In genomic region chr19:35882074-35882832, GRCh38 we compare ENCODE assay signal across 9 cellular contexts. TPM values are rescaled to one million over a fixed set of nuclear protein-coding genes. Genes with fewer than 3 reads are reported as not detected.
DNase-seq lines count a peak whose midpoint lies in the region; ATAC-seq, FAIRE-seq and TF ChIP-seq lines count a peak whose summit lies in the region.
"Had no signal": no experiment of that assay in that cellular context is flagged by ENCODE, and none has a peak within 500 bp of the region (broad histone marks: within the 10 kb centered on the region; RNA-seq: fewer than 3 reads in every experiment).

No MANE protein-coding gene starts in this region.

- H3K36me3 Mint-ChIP-seq in activated CD4-positive, alpha-beta T cell treated with anti-CD3 and anti-CD28 coated beads for 36 hours (ENCODE audit: low read depth) = peaks cover 11% of the 10 kb centered on the region
- H3K36me3 Mint-ChIP-seq in IgD-negative memory B cell = peaks cover 4% of the 10 kb centered on the region

- CTCF ChIA-PET in activated CD4-positive, alpha-beta T cell treated with anti-CD3 and anti-CD28 coated beads for 36 hours (lab: Charles Lee) = interaction anchor here (0.6 to 5.5 kb wide), 8 partner anchors 16 to 177 kb away, joined by 3 to 52 read pairs (median 3); no protein-coding TSS in a partner anchor

- no peaks in the 10 kb centered on the region for H3K36me3 ChIP-seq in liver (ENCODE audit: control insufficient read depth in 4 of 4, insufficient read depth in 3 of 4, low read depth in 1 of 4, low read length in 3 of 4)

- peak; percentile 35 for DNase-seq in activated CD4-positive, alpha-beta T cell treated with anti-CD3 and anti-CD28 coated beads for 36 hours
- no peak for DNase-seq in activated CD4-positive, alpha-beta T cell treated with anti-CD3 and anti-CD28 coated beads, Interleukin-2, amount 50 U/mL, for 4 hours
- peak; percentile 42 for DNase-seq in NOMO-1 treated with dmso at 0.1 percent for 144 hours (lab: John Stamatoyannopoulos, UW; ENCODE audit: unreplicated experiment)
- peak; percentile 97 for DNase-seq in cerebellar cortex (ENCODE audit: low spot score)
- peak; percentile 58 for DNase-seq in urothelium cell line (ENCODE audit: low spot score)

- WGBS in liver = 24% methylated on average over 8 of the region's 8 CpGs

- POLR2A ChIA-PET in activated CD4-positive, alpha-beta T cell treated with anti-CD3 and anti-CD28 coated beads for 36 hours (lab: Charles Lee) = no interaction called here

- H3K27me3 ChIP-seq in liver (ENCODE audit: control insufficient read depth in 4 of 4, insufficient read depth in 4 of 4, low read length in 3 of 4) = no peaks in the 10 kb centered on the region

- H3K4me1 Mint-ChIP-seq in activated CD4-positive, alpha-beta T cell treated with anti-CD3 and anti-CD28 coated beads for 36 hours = peaks cover 2% of the 10 kb centered on the region
- peaks cover 4 to 19% (median 12%) of the 10 kb centered on the region in 3 donors for H3K4me1 Mint-ChIP-seq in IgD-negative memory B cell

- FAIRE-seq in urothelium cell line (lab: Jason Lieb, UNC) = no peak

- H3K4me3 Mint-ChIP-seq in activated CD4-positive, alpha-beta T cell treated with anti-CD3 and anti-CD28 coated beads for 36 hours = no peak overlapping the region
- H3K4me3 Mint-ChIP-seq in IgD-negative memory B cell = peak overlapping the region in 1 of 4 donors; percentile 50
- H3K4me3 Mint-ChIP-seq: stimulated activated naive CD8-positive, alpha-beta T cell treated with anti-CD3 and anti-CD28 coated beads, Interleukin-15, Interleukin-2, amounts not matched to agents 100 ng/mL and 50 ng/mL, for 24 hours had no signal

- H3K9me3 ChIP-seq in liver (ENCODE audit: control insufficient read depth in 4 of 4, low read length in 3 of 4) = no peaks in the 10 kb centered on the region

- intact Hi-C loops in activated CD4-positive, alpha-beta T cell treated with anti-CD3 and anti-CD28 coated beads for 36 hours (cut with DNase I, micrococcal nuclease) = loop anchor here (1.0 to 5.0 kb wide), 3 partner anchors 17 to 190 kb away; no protein-coding TSS in a partner anchor

- H3K9ac ChIP-seq in liver (ENCODE audit: low read depth in 1 of 2, low read length in 2 of 2) = no peak overlapping the region

- H3K27ac Mint-ChIP-seq in activated CD4-positive, alpha-beta T cell treated with anti-CD3 and anti-CD28 coated beads for 36 hours = no peak overlapping the region
- peak overlapping the region in 2 of 3 donors; percentile 83 to 84 for H3K27ac Mint-ChIP-seq in IgD-negative memory B cell
- H3K27ac Mint-ChIP-seq: stimulated activated naive CD8-positive, alpha-beta T cell treated with anti-CD3 and anti-CD28 coated beads, Interleukin-15, Interleukin-2, amounts not matched to agents 100 ng/mL and 50 ng/mL, for 24 hours had no signal

- H3K27me3 Mint-ChIP-seq in activated CD4-positive, alpha-beta T cell treated with anti-CD3 and anti-CD28 coated beads for 36 hours = peaks cover 12% of the 10 kb centered on the region
- peaks cover 21% of the 10 kb centered on the region for H3K27me3 Mint-ChIP-seq in IgD-negative memory B cell

- no peak overlapping the region for H3K4me3 ChIP-seq in liver (ENCODE audit: low read depth in 1 of 3, low read length in 3 of 3)

- H3K27ac ChIP-seq in liver (ENCODE audit: low read depth in 1 of 2, low read length in 2 of 2) = no peak overlapping the region

- TF ChIP-seq CTCF in liver (IDR thresholded peaks at IDR 0.05; ENCODE audit: low read depth, low read length, missing input control) = peak; percentile 61

- peaks cover 0 to 2% (median 0%) of the 10 kb centered on the region in 4 donors for H3K4me1 ChIP-seq in liver (ENCODE audit: control insufficient read depth in 4 of 4, insufficient read depth in 4 of 4, low read length in 3 of 4)

- TF ChIP-seq RAD21 in liver (IDR thresholded peaks at IDR 0.05) = peak; percentile 88 to 89

- no peaks in the 10 kb centered on the region for H3K9me3 Mint-ChIP-seq in activated CD4-positive, alpha-beta T cell treated with anti-CD3 and anti-CD28 coated beads for 36 hours (ENCODE audit: low read depth)
- H3K9me3 Mint-ChIP-seq in IgD-negative memory B cell = no peaks in the 10 kb centered on the region
- H3K9me3 Mint-ChIP-seq: stimulated activated naive CD8-positive, alpha-beta T cell treated with anti-CD3 and anti-CD28 coated beads, Interleukin-15, Interleukin-2, amounts not matched to agents 100 ng/mL and 50 ng/mL, for 24 hours had no signal

- peak; percentile 53 for ATAC-seq in activated CD4-positive, alpha-beta T cell treated with anti-CD3 and anti-CD28 coated beads for 36 hours
- no peak for ATAC-seq in HG02798 (IDR thresholded peaks at IDR 0.05; ENCODE audit: poor library complexity, unreplicated experiment)

TF ChIP-seq in liver, 16 proteins besides CTCF, POLR2A, EP300 and RAD21:
- TF ChIP-seq, protein P1, sequence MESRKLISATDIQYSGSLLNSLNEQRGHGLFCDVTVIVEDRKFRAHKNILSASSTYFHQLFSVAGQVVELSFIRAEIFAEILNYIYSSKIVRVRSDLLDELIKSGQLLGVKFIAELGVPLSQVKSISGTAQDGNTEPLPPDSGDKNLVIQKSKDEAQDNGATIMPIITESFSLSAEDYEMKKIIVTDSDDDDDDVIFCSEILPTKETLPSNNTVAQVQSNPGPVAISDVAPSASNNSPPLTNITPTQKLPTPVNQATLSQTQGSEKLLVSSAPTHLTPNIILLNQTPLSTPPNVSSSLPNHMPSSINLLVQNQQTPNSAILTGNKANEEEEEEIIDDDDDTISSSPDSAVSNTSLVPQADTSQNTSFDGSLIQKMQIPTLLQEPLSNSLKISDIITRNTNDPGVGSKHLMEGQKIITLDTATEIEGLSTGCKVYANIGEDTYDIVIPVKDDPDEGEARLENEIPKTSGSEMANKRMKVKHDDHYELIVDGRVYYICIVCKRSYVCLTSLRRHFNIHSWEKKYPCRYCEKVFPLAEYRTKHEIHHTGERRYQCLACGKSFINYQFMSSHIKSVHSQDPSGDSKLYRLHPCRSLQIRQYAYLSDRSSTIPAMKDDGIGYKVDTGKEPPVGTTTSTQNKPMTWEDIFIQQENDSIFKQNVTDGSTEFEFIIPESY (IDR thresholded peaks at IDR 0.05) = no peak
- TF ChIP-seq, protein P2, sequence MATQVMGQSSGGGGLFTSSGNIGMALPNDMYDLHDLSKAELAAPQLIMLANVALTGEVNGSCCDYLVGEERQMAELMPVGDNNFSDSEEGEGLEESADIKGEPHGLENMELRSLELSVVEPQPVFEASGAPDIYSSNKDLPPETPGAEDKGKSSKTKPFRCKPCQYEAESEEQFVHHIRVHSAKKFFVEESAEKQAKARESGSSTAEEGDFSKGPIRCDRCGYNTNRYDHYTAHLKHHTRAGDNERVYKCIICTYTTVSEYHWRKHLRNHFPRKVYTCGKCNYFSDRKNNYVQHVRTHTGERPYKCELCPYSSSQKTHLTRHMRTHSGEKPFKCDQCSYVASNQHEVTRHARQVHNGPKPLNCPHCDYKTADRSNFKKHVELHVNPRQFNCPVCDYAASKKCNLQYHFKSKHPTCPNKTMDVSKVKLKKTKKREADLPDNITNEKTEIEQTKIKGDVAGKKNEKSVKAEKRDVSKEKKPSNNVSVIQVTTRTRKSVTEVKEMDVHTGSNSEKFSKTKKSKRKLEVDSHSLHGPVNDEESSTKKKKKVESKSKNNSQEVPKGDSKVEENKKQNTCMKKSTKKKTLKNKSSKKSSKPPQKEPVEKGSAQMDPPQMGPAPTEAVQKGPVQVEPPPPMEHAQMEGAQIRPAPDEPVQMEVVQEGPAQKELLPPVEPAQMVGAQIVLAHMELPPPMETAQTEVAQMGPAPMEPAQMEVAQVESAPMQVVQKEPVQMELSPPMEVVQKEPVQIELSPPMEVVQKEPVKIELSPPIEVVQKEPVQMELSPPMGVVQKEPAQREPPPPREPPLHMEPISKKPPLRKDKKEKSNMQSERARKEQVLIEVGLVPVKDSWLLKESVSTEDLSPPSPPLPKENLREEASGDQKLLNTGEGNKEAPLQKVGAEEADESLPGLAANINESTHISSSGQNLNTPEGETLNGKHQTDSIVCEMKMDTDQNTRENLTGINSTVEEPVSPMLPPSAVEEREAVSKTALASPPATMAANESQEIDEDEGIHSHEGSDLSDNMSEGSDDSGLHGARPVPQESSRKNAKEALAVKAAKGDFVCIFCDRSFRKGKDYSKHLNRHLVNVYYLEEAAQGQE (IDR thresholded peaks at IDR 0.05) = peak; percentile 88

RNA-seq across cellular contexts. Expression of gene APLP1, which starts 13.9 kb away (rescaled TPM):
- 1 to 10 TPM; 2.3 to 3.0 TPM for total RNA-seq in activated CD4-positive, alpha-beta T cell treated with anti-CD3 and anti-CD28 coated beads for 36 hours
- not detected for polyA plus RNA-seq in IgD-negative memory B cell
- under 1 TPM in 1 of 2 donors, not detected in 1; 0.08 TPM for total RNA-seq in liver
- polyA plus RNA-seq in liver = under 1 TPM; 0.16 to 0.51 TPM

RNA-seq across cellular contexts. Expression of gene NFKBID, which starts 18.1 kb away (rescaled TPM):
- total RNA-seq in activated CD4-positive, alpha-beta T cell treated with anti-CD3 and anti-CD28 coated beads for 36 hours = 10 to 100 TPM; 60.1 TPM
- polyA plus RNA-seq in IgD-negative memory B cell (28.6 TPM), liver (1 to 10 TPM in 1 of 2 donors, under 1 TPM in 1; 0.66 to 1.2 TPM)
- total RNA-seq in liver = 1 to 10 TPM; 1.3 to 2.4 TPM

RNA-seq across cellular contexts. Expression of gene HCST, which starts 20.1 kb away (rescaled TPM):
- total RNA-seq in activated CD4-positive, alpha-beta T cell treated with anti-CD3 and anti-CD28 coated beads for 36 hours = 10 to 100 TPM; 27.0 to 32.7 TPM
- polyA plus RNA-seq in IgD-negative memory B cell (118 TPM), liver (10 to 100 TPM in 1 of 2 donors, 1 to 10 TPM in 1; 4.6 to 13.3 TPM)
- 1 to 10 TPM; 2.0 to 3.1 TPM for total RNA-seq in liver

RNA-seq across cellular contexts. Expression of gene KIRREL2, which starts 25.5 kb away (rescaled TPM):
- under 1 TPM; 0.93 to 0.98 TPM for total RNA-seq in activated CD4-positive, alpha-beta T cell treated with anti-CD3 and anti-CD28 coated beads for 36 hours
- polyA plus RNA-seq in IgD-negative memory B cell = not detected
- not detected for total RNA-seq in liver
- polyA plus RNA-seq in liver = not detected

RNA-seq across cellular contexts. Expression of gene TYROBP, which starts 25.8 kb away (rescaled TPM):
- total RNA-seq in activated CD4-positive, alpha-beta T cell treated with anti-CD3 and anti-CD28 coated beads for 36 hours = not detected
- polyA plus RNA-seq in IgD-negative memory B cell (13.7 TPM), liver (10 to 100 TPM; 43.8 to 89.6 TPM)
- 10 to 100 TPM; 26.8 to 37.6 TPM for total RNA-seq in liver

Comparison
In these comparisons a context has a peak if more than half of its experiments do, and no peak if none do; other contexts are left out.
1. DNase-seq: peak in activated CD4-positive, alpha-beta T cell treated with anti-CD3 and anti-CD28 coated beads for 36 hours (single experiment), NOMO-1 treated with dmso at 0.1 percent for 144 hours (single experiment), cerebellar cortex (single experiment) and urothelium cell line (single experiment); none in activated CD4-positive, alpha-beta T cell treated with anti-CD3 and anti-CD28 coated beads, Interleukin-2, amount 50 U/mL, for 4 hours (0 of 2).
2. RNA of gene NFKBID, which starts 18.1 kb away (total RNA-seq): 60.1 TPM in activated CD4-positive, alpha-beta T cell treated with anti-CD3 and anti-CD28 coated beads for 36 hours; 1.3 to 2.4 TPM in liver; every median in the first group is over 10 times any median in the second.
3. RNA of gene HCST, which starts 20.1 kb away (total RNA-seq): 27.0 to 32.7 TPM in activated CD4-positive, alpha-beta T cell treated with anti-CD3 and anti-CD28 coated beads for 36 hours; 2.0 to 3.1 TPM in liver; every median in the first group is over 4 times any median in the second.